ENCODE assay signal across 11 cellular contexts in the genomic region with DNA sequence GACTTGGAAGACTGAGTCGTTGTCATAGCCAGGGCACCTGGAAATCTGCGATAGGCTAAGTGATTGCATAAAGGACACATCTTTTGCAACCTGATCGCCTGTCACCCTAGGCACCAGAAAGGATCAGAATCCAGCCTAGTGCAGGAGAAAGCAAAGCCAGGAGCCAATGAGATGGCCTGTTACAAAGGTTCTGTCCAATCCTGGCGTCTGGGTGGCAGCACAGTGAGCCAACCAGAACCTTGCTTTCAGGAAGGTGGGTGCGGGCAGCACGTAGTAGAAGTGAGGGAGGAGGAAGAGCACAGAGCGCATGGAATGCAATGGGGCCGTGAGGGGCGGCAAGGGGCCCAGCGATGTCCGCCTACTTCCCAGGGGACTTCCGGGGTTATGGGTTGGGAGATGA.
A peak's percentile ranks its signal among the peaks of the same experiment; 100 is the strongest.
DNase-seq lines count a peak whose midpoint lies in the region; ATAC-seq and TF ChIP-seq lines count a peak whose summit lies in the region.
"Had no signal": no experiment of that assay in that cellular context is flagged by ENCODE, and none has a peak within 500 bp of the region (broad histone marks: within the 10 kb centered on the region; RNA-seq: fewer than 3 reads in every experiment).

No MANE protein-coding gene starts in this region.

- H3K4me3 Mint-ChIP-seq in stimulated activated naive CD8-positive, alpha-beta T cell treated with anti-CD3 and anti-CD28 coated beads, Interleukin-15, amount 100 ng/mL, for 72 hours: no peak overlapping the region
- H3K4me3 Mint-ChIP-seq in osteocyte (ENCODE audit: unreplicated experiment): no peak overlapping the region

- no peaks in the 10 kb centered on the region for H3K9me3 ChIP-seq in osteoblast (ENCODE audit: low read depth, low read length)
- H3K9me3 ChIP-seq: BLaER1 had no signal

- no peaks in the 10 kb centered on the region for H3K27me3 ChIP-seq in osteoblast (ENCODE audit: insufficient read depth, low read length)
- H3K27me3 ChIP-seq: BLaER1 had no signal

- H3K36me3 Mint-ChIP-seq in osteocyte (ENCODE audit: unreplicated experiment): no peaks in the 10 kb centered on the region

- TF ChIP-seq CTCF in osteocyte (IDR thresholded peaks at IDR 0.05) (no peak), osteoblast (IDR thresholded peaks at IDR 0.05; ENCODE audit: extremely low read depth, low read depth, low read length) (no peak)

- H3K4me1 ChIP-seq in osteoblast (ENCODE audit: insufficient read depth, low read length): peaks cover 9% of the 10 kb centered on the region

- no peaks in the 10 kb centered on the region for H3K4me1 Mint-ChIP-seq in stimulated activated naive CD8-positive, alpha-beta T cell treated with anti-CD3 and anti-CD28 coated beads, Interleukin-15, amount 100 ng/mL, for 72 hours
- peaks cover 21% of the 10 kb centered on the region for H3K4me1 Mint-ChIP-seq in osteocyte (ENCODE audit: unreplicated experiment)

- H3K9me3 Mint-ChIP-seq in stimulated activated naive CD8-positive, alpha-beta T cell treated with anti-CD3 and anti-CD28 coated beads, Interleukin-15, amount 100 ng/mL, for 72 hours: no peaks in the 10 kb centered on the region
- H3K9me3 Mint-ChIP-seq in osteocyte (ENCODE audit: unreplicated experiment): no peaks in the 10 kb centered on the region

- peaks cover 12% of the 10 kb centered on the region for H3K27me3 Mint-ChIP-seq in stimulated activated naive CD8-positive, alpha-beta T cell treated with anti-CD3 and anti-CD28 coated beads, Interleukin-15, amount 100 ng/mL, for 72 hours
- H3K27me3 Mint-ChIP-seq in osteocyte (ENCODE audit: unreplicated experiment): no peaks in the 10 kb centered on the region

- H4K20me1 ChIP-seq in osteoblast (ENCODE audit: insufficient read depth, low read length): no peaks in the 10 kb centered on the region
- H4K20me1 ChIP-seq: BLaER1 had no signal

- no peak overlapping the region for H3K4me2 ChIP-seq in osteoblast (ENCODE audit: insufficient read depth, low read length)
- H3K4me2 ChIP-seq: BLaER1 had no signal

- no peak overlapping the region for H3K27ac Mint-ChIP-seq in stimulated activated naive CD8-positive, alpha-beta T cell treated with anti-CD3 and anti-CD28 coated beads, Interleukin-15, amount 100 ng/mL, for 72 hours
- H3K27ac Mint-ChIP-seq in osteocyte (ENCODE audit: unreplicated experiment): no peak overlapping the region

- no peak overlapping the region for H2AFZ ChIP-seq in osteoblast (ENCODE audit: low read length)

- ATAC-seq in stimulated activated naive CD8-positive, alpha-beta T cell treated with anti-CD3 and anti-CD28 coated beads, Interleukin-15, Interleukin-2, amounts not matched to agents 100 U/mL and 50 U/mL, for 24 hours: peak; percentile 36
- no peak for ATAC-seq in stimulated activated naive CD8-positive, alpha-beta T cell treated with anti-CD3 and anti-CD28 coated beads, Interleukin-15, amount 100 ng/mL, for 72 hours

- no peaks in the 10 kb centered on the region for H3K79me2 ChIP-seq in osteoblast (ENCODE audit: insufficient read depth, low read length)

- H3K4me3 ChIP-seq in osteoblast (ENCODE audit: insufficient read depth, low read length): no peak overlapping the region
- H3K4me3 ChIP-seq: BLaER1 had no signal

- no peak overlapping the region for H3K27ac ChIP-seq in osteoblast (ENCODE audit: low read depth, low read length)
- H3K27ac ChIP-seq: BLaER1 had no signal

- H3K36me3 ChIP-seq in osteoblast (ENCODE audit: insufficient read depth, low read length): no peaks in the 10 kb centered on the region
- H3K36me3 ChIP-seq: BLaER1 had no signal

- no peak for DNase-seq in stimulated activated naive CD8-positive, alpha-beta T cell treated with anti-CD3 and anti-CD28 coated beads, Interleukin-15, Interleukin-2, amounts not matched to agents 100 U/mL and 50 U/mL, for 24 hours
- no peak for DNase-seq in stimulated activated naive CD8-positive, alpha-beta T cell treated with anti-CD3 and anti-CD28 coated beads, Interleukin-15, amount 100 ng/mL, for 72 hours
- peak; percentile 69 for DNase-seq in NOMO-1 treated with DMSO at 0.1 percent for 48 hours (lab: John Stamatoyannopoulos, UW; ENCODE audit: unreplicated experiment)
- peak; percentile 16 for DNase-seq in central memory CD4-positive, alpha-beta T cell
- no peak for DNase-seq in foreskin melanocyte
- DNase-seq in osteocyte (ENCODE audit: extremely low spot score, unreplicated experiment): no peak
- no peak for DNase-seq in osteoblast (ENCODE audit: insufficient read length, low spot score, missing footprints)
- no peak for DNase-seq in AML-193 (lab: John Stamatoyannopoulos, UW)
- DNase-seq: effector CD4-positive, alpha-beta T cell; EL had no signal

Comparison
In these comparisons a context has a peak if more than half of its experiments do, and no peak if none do; other contexts are left out.
1. DNase-seq: peak in NOMO-1 treated with DMSO at 0.1 percent for 48 hours (single experiment) and central memory CD4-positive, alpha-beta T cell (single experiment); none in stimulated activated naive CD8-positive, alpha-beta T cell treated with anti-CD3 and anti-CD28 coated beads, Interleukin-15, Interleukin-2, amounts not matched to agents 100 U/mL and 50 U/mL, for 24 hours (single experiment), stimulated activated naive CD8-positive, alpha-beta T cell treated with anti-CD3 and anti-CD28 coated beads, Interleukin-15, amount 100 ng/mL, for 72 hours (0 of 2), foreskin melanocyte (single experiment), osteocyte (single experiment), osteoblast (single experiment) and AML-193 (0 of 2).